14 cellular contexts compared by ENCODE assay signal in the genomic region with DNA sequence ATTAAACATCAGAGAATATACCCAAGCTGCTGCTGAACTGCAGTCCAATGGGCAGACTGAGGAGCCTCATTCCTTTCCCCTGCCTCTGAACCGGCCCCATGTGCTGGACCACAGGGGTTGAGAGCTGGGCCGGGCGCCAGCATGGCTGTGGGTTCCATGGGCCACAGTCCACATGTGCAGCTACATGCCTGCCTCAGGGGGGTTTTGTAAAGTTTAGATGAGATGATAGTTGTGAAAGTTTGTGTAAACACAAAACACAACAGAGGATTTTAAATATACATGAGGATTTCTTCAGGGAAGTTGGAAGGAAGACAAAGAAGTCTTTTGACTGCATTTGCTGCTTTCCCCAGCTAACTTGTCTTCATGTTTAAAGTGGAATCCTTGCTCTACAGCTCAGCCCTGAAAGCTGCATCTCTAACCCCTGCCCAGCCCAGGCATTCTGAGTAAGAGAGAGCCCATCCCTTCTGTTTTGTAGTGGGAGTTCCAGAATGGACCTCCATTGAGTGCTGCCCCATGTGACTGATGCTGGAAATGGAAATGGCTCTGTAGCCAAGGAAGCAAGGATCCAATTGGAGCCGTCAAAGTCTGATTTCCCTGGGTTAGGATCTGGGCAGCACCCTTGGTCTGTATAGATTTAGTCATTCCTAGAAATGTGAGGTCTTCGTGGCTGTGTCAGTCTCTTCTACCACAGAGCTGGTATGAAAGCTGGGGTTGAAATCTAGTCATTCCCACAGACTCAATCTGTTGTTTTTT. TPM values are rescaled to one million over a fixed set of nuclear protein-coding genes. Genes with fewer than 3 reads are reported as not detected.
DNase-seq lines count a peak whose midpoint lies in the region; ATAC-seq and TF ChIP-seq lines count a peak whose summit lies in the region.
"Had no signal": no experiment of that assay in that cellular context is flagged by ENCODE, and none has a peak within 500 bp of the region (broad histone marks: within the 10 kb centered on the region; RNA-seq: fewer than 3 reads in every experiment).

No MANE protein-coding gene starts in this region.

- DNase-seq in M059J (ENCODE audit: low read depth): peak; percentile 75
- DNase-seq in fibroblast of peridontal ligament (ENCODE audit: extremely low read depth): peak; percentile 94
- DNase-seq in renal cortical epithelial cell (ENCODE audit: low read depth): peak; percentile 63
- no peak for DNase-seq in dermis blood vessel endothelial cell
- no peak for DNase-seq in RKO (ENCODE audit: low spot score)
- DNase-seq: activated CD8-positive, alpha-beta memory T cell treated with anti-CD3 and anti-CD28 coated beads, Interleukin-2, amount 50 U/mL, for 4 hours; aorta; DMS79; Kasumi-1; stimulated activated CD4-positive, alpha-beta T cell treated with anti-CD3 and anti-CD28 coated beads, Interleukin-2, amount 100 ng/mL, for 24 hours; stomach had no signal

- no peak for ATAC-seq in GM21723 (IDR thresholded peaks at IDR 0.05; ENCODE audit: unreplicated experiment)
- ATAC-seq: Panc1 had no signal

- peak; percentile 10 for TF ChIP-seq CTCF in GM12873 (IDR thresholded peaks at IDR 0.05; ENCODE audit: insufficient read depth, low read depth, low read length, missing control alignments)

RNA-seq across cellular contexts. Expression of a gene that starts 17.5 kb away (rescaled TPM):
- 44.5 and 57.6 TPM in 2 replicates for total RNA-seq in M059J (2014; rRNA removed; shearing (Covaris generic))
- 18.7 and 28.3 TPM in 2 replicates for total RNA-seq in renal cortical epithelial cell
- total RNA-seq in dermis blood vessel endothelial cell: 0.34 and 0.70 TPM in 2 replicates

Comparison
In these comparisons a context has a peak if more than half of its experiments do, and no peak if none do; other contexts are left out.
1. DNase-seq: peak in M059J (single experiment), fibroblast of peridontal ligament (single experiment) and renal cortical epithelial cell (single experiment); none in dermis blood vessel endothelial cell (single experiment) and RKO (single experiment).
2. RNA of a gene that starts 17.5 kb away (total RNA-seq): 44.5 to 57.6 TPM in M059J and 18.7 to 28.3 TPM in renal cortical epithelial cell; 0.34 to 0.70 TPM in dermis blood vessel endothelial cell; every median in the first group is over 10 times any median in the second.